14 cellular contexts compared by ENCODE assay signal in genomic region chr16:46650224-46650623, GRCh38. TPM values are rescaled to one million over a fixed set of nuclear protein-coding genes. Genes with fewer than 3 reads are reported as not detected.
DNase-seq lines count a peak whose midpoint lies in the region; TF ChIP-seq lines count a peak whose summit lies in the region.
"Had no signal": no experiment of that assay in that cellular context is flagged by ENCODE, and none has a peak within 500 bp of the region (broad histone marks: within the 10 kb centered on the region; RNA-seq: fewer than 3 reads in every experiment).

No MANE protein-coding gene starts in this region.

- DNase-seq in HFF-Myc (ENCODE audit: extremely low read depth, low read depth) (peak; percentile 32), MCF 10A (ENCODE audit: unreplicated experiment) (peak; percentile 50), left ventricle myocardium inferior (no peak), NCI-H146 (lab: John Stamatoyannopoulos, UW) (no peak), T-helper 1 cell (no peak), GM19238 (ENCODE audit: insufficient read length, low spot score) (no peak), nucleus accumbens (lab: John Stamatoyannopoulos, UW) (no peak)
- DNase-seq: COR-L47, immature natural killer cell, testis had no signal

- POLR2A ChIA-PET in MCF 10A (lab: Yijun Ruan, JAX), result no interaction called here

- H3K4me1 ChIP-seq in left ventricle myocardium inferior (no peaks in the 10 kb centered on the region), skeletal muscle tissue (ENCODE audit: control insufficient read depth in 3 of 3, insufficient read depth in 3 of 3, low read length in 3 of 3) (peaks cover 8 to 15% (median 15%) of the 10 kb centered on the region in 3 donors)
- H3K4me1 ChIP-seq: testis had no signal

- H3K36me3 ChIP-seq in left ventricle myocardium inferior, result no peaks in the 10 kb centered on the region
- no peaks in the 10 kb centered on the region for H3K36me3 ChIP-seq in skeletal muscle tissue (ENCODE audit: control insufficient read depth in 3 of 3, insufficient read depth in 3 of 3, low read length in 3 of 3)

- H3K27me3 ChIP-seq in left ventricle myocardium inferior (ENCODE audit: low read depth) (no peaks in the 10 kb centered on the region), skeletal muscle tissue (ENCODE audit: control insufficient read depth in 3 of 3, insufficient read depth in 3 of 3, low read length in 3 of 3) (no peaks in the 10 kb centered on the region)
- H3K27me3 ChIP-seq: testis had no signal

- H3K4me1 Mint-ChIP-seq in MCF 10A (ENCODE audit: insufficient read depth, unreplicated experiment), result peaks cover 16% of the 10 kb centered on the region
- H3K4me1 Mint-ChIP-seq: immature natural killer cell had no signal

- intact Hi-C loops in MCF 10A (cut with micrococcal nuclease), result no loop called here
- intact Hi-C loops in left ventricle myocardium inferior (cut with micrococcal nuclease), result no loop called here

- TF ChIP-seq CTCF in HFF-Myc (IDR thresholded peaks at IDR 0.05; ENCODE audit: low read depth, low read length, missing control alignments) (no peak), MCF 10A (IDR thresholded peaks at IDR 0.05; ENCODE audit: unreplicated experiment) (no peak), left ventricle myocardium inferior (IDR thresholded peaks at IDR 0.05; ENCODE audit: borderline replicate concordance) (no peak)

- no peaks in the 10 kb centered on the region for H3K36me3 Mint-ChIP-seq in MCF 10A (ENCODE audit: insufficient read depth, unreplicated experiment)

- peak overlapping the region; percentile 76 for H3K4me3 Mint-ChIP-seq in MCF 10A (ENCODE audit: unreplicated experiment)
- H3K4me3 Mint-ChIP-seq: activated T-helper 1 cell treated with anti-CD3 and anti-CD28 coated beads, Interleukin-12 subunit alpha, Interleukin-12 subunit beta, Interleukin-2, Interleukin-4 antibody, amounts not matched to agents 30 ng/mL and 10 ng/mL and 1 ng/mL, durations not matched to agents 14 hours and 24 hours and 36 hours; brain; immature natural killer cell had no signal

- no peaks in the 10 kb centered on the region for H3K9me3 ChIP-seq in left ventricle myocardium inferior (replicated peaks)
- H3K9me3 ChIP-seq in skeletal muscle tissue (ENCODE audit: control insufficient read depth in 3 of 3, low read length in 3 of 3), result no peaks in the 10 kb centered on the region
- H3K9me3 ChIP-seq: testis had no signal

- no peaks in the 10 kb centered on the region for H3K27me3 Mint-ChIP-seq in MCF 10A (ENCODE audit: insufficient read depth, unreplicated experiment)

- no TSS peak for BruUV-seq in MCF 10A (replicated peaks; lab: Mats Ljungman, UMichigan)

- H3K9me3 Mint-ChIP-seq in MCF 10A (ENCODE audit: unreplicated experiment), result no peaks in the 10 kb centered on the region
- H3K9me3 Mint-ChIP-seq: activated T-helper 1 cell treated with anti-CD3 and anti-CD28 coated beads, Interleukin-12 subunit alpha, Interleukin-12 subunit beta, Interleukin-2, Interleukin-4 antibody, amounts not matched to agents 30 ng/mL and 10 ng/mL and 1 ng/mL, durations not matched to agents 14 hours and 24 hours and 36 hours had no signal

- CTCF ChIA-PET in MCF 10A (lab: Yijun Ruan, JAX), result interaction anchor here (0.6 kb wide), 2 partner anchors 28 to 203 kb away, joined by 3 read pairs; no protein-coding TSS in a partner anchor

- peak overlapping the region; percentile 52 for H3K27ac ChIP-seq in left ventricle myocardium inferior (replicated peaks)
- peak overlapping the region; percentile 89 for H3K27ac ChIP-seq in skeletal muscle tissue (ENCODE audit: low read depth, low read length)
- H3K27ac ChIP-seq: skin epidermis, testis had no signal

- H3K4me3 ChIP-seq in HFF-Myc (replicated peaks; ENCODE audit: low read depth, low read length) (no peak overlapping the region), left ventricle myocardium inferior (peak overlapping the region; percentile 26), skeletal muscle tissue (ENCODE audit: low read length in 3 of 3) (peak overlapping the region; percentile 64 to 72 (median 70))
- H3K4me3 ChIP-seq: skin epidermis, testis had no signal

- H3K27ac Mint-ChIP-seq in MCF 10A (ENCODE audit: low read depth, unreplicated experiment), result peak overlapping the region; percentile 81
- H3K27ac Mint-ChIP-seq: activated T-helper 1 cell treated with anti-CD3 and anti-CD28 coated beads, Interleukin-12 subunit alpha, Interleukin-12 subunit beta, Interleukin-2, Interleukin-4 antibody, amounts not matched to agents 30 ng/mL and 10 ng/mL and 1 ng/mL, durations not matched to agents 14 hours and 24 hours and 36 hours; immature natural killer cell had no signal

- H3K9ac ChIP-seq in skeletal muscle tissue (ENCODE audit: low read depth in 1 of 3, low read length in 3 of 3), result peak overlapping the region in 2 of 3 donors; percentile 58 to 84

RNA-seq across cellular contexts. Expression of gene SHCBP1, which starts 29.0 kb away (rescaled TPM):
- 17.2 and 21.4 TPM in 2 replicates for total RNA-seq in MCF 10A (2022)
- total RNA-seq in left ventricle myocardium inferior, result 0.44 TPM
- total RNA-seq in skeletal muscle tissue, result 8.9 TPM

RNA-seq across cellular contexts. Expression of gene VPS35, which starts 38.8 kb away (rescaled TPM):
- total RNA-seq in MCF 10A (2022), result 68.7 and 72.3 TPM in 2 replicates
- total RNA-seq in left ventricle myocardium inferior, result 74.6 TPM
- total RNA-seq in skeletal muscle tissue, result 107 TPM

RNA-seq across cellular contexts. Expression of gene ORC6, which starts 39.2 kb away (rescaled TPM):
- total RNA-seq in MCF 10A (2022), result 17.0 and 23.2 TPM in 2 replicates
- total RNA-seq in left ventricle myocardium inferior, result 1.4 TPM
- 3.1 TPM for total RNA-seq in skeletal muscle tissue

Comparison
In these comparisons a context has a peak if more than half of its experiments do, and no peak if none do; other contexts are left out.
1. DNase-seq: peak in HFF-Myc (single experiment) and MCF 10A (single experiment); none in left ventricle myocardium inferior (single experiment), NCI-H146 (single experiment), T-helper 1 cell (0 of 5), GM19238 (single experiment) and nucleus accumbens (0 of 56).